18 cellular contexts compared by ENCODE assay signal in the genomic region with DNA sequence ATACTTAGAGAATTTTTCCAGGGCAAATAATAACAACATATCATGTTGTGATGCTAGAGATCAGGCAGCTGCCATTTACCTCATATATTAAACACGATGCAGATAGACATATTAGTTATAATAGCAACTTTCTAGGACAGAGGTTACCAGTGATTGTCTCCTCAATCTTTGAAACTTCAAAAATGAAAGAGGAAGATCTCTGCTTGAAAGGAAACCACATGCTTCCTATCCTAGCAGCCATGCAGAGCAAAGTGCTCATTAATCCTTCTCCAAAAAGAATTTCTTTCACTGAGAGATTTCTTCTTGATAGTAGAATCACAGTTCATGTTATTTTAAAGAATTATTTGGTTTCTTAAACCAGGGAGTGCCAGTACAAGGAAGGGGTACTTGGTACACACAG.
"Had no signal": no experiment of that assay in that cellular context is flagged by ENCODE, and none has a peak within 500 bp of the region (broad histone marks: within the 10 kb centered on the region; RNA-seq: fewer than 3 reads in every experiment).

No MANE protein-coding gene starts in this region.

- ATAC-seq: activated naive CD4-positive, alpha-beta T cell treated with anti-CD3 and anti-CD28 coated beads, Interleukin-2, amount 50 U/mL, for 72 hours; effector memory CD8-positive, alpha-beta T cell; left ventricle myocardium superior; natural killer cell treated with Interleukin-12 subunit alpha and Interleukin-12 subunit beta and Interleukin-15 and Interleukin-18, amount 100 ng/mL, for 72 hours; psoas muscle; right lobe of liver had no signal

- H3K36me3 ChIP-seq: right lobe of liver, spleen, transverse colon had no signal

- DNase-seq: activated CD4-positive, alpha-beta T cell treated with anti-CD3 and anti-CD28 coated beads, Interleukin-2, amount 50 U/mL, for 1 hour; amniotic stem cell; effector memory CD8-positive, alpha-beta T cell; hippocampal formation; left ventricle myocardium superior; mesenchymal stem cell; occipital lobe; psoas muscle; right lobe of liver; spleen; stimulated activated CD4-positive, alpha-beta T cell treated with anti-CD3 and anti-CD28 coated beads, Interleukin-2, amount 100 ng/mL, for 24 hours; stimulated activated naive CD4-positive, alpha-beta T cell; substantia nigra; transverse colon had no signal

- H3K27ac Mint-ChIP-seq: activated naive CD4-positive, alpha-beta T cell treated with anti-CD3 and anti-CD28 coated beads, Interleukin-2, amount 50 U/mL, for 72 hours; activated T-helper 2 cell treated with anti-CD3 and anti-CD28 coated beads, Interferon-gamma antibody, Interleukin-2, Interleukin-4, amounts not matched to agents 10 μg/mL and 5 μg/mL and 100 μg/mL, durations not matched to agents 14 hours and 24 hours and 36 hours; brain; effector memory CD8-positive, alpha-beta T cell; natural killer cell treated with Interleukin-12 subunit alpha and Interleukin-12 subunit beta and Interleukin-15 and Interleukin-18, amount 100 ng/mL, for 72 hours had no signal

- H3K27ac ChIP-seq: psoas muscle, right lobe of liver, spleen, transverse colon had no signal

- H3K4me3 Mint-ChIP-seq: brain; effector memory CD8-positive, alpha-beta T cell; natural killer cell treated with Interleukin-12 subunit alpha and Interleukin-12 subunit beta and Interleukin-15 and Interleukin-18, amount 100 ng/mL, for 72 hours had no signal

- H3K9me3 ChIP-seq: psoas muscle, right lobe of liver, spleen, transverse colon had no signal

- H3K4me1 ChIP-seq: psoas muscle, right lobe of liver, transverse colon had no signal

- H3K27me3 ChIP-seq: right lobe of liver, spleen, transverse colon had no signal

- H3K9me3 Mint-ChIP-seq: activated T-helper 2 cell treated with anti-CD3 and anti-CD28 coated beads, Interferon-gamma antibody, Interleukin-2, Interleukin-4, amounts not matched to agents 10 μg/mL and 5 μg/mL and 100 μg/mL, durations not matched to agents 14 hours and 24 hours and 36 hours had no signal

- H3K4me1 Mint-ChIP-seq: brain had no signal

- H3K36me3 Mint-ChIP-seq: activated naive CD4-positive, alpha-beta T cell treated with anti-CD3 and anti-CD28 coated beads, Interleukin-2, amount 50 U/mL, for 72 hours; brain had no signal

- H3K27me3 Mint-ChIP-seq: effector memory CD8-positive, alpha-beta T cell; natural killer cell treated with Interleukin-12 subunit alpha and Interleukin-12 subunit beta and Interleukin-15 and Interleukin-18, amount 100 ng/mL, for 72 hours had no signal

- H3K4me3 ChIP-seq: psoas muscle, right lobe of liver, spleen, transverse colon had no signal
